In genomic region chr17:63881935-63882601, GRCh38 we compare ENCODE assay signal across 8 cellular contexts. TPM values are rescaled to one million over a fixed set of nuclear protein-coding genes. Genes with fewer than 3 reads are reported as not detected.
DNase-seq lines count a peak whose midpoint lies in the region; ATAC-seq, FAIRE-seq and TF ChIP-seq lines count a peak whose summit lies in the region.

Gene GH2 (minus strand): TSS chr17:63881944. CDS start chr17:63881801, 143 bp downstream.

- ATAC-seq in Panc1 (peak; percentile 87), psoas muscle (peak; percentile 62 to 85 (median 69)), HG02588 (IDR thresholded peaks at IDR 0.05; ENCODE audit: unreplicated experiment) (no peak), HG03108 (IDR thresholded peaks at IDR 0.05; ENCODE audit: unreplicated experiment) (no peak)

- TF ChIP-seq CTCF in Panc1 (IDR thresholded peaks at IDR 0.05) (peak; percentile 63), psoas muscle (IDR thresholded peaks at IDR 0.05) (peak; percentile 40)

- FAIRE-seq in frontal cortex (lab: Jason Lieb, UNC), result no peak

- H3K4me1 ChIP-seq in Panc1 (ENCODE audit: control insufficient read depth, insufficient read depth, low read length) (no peaks in the 10 kb centered on the region), psoas muscle (peaks cover 3% of the 10 kb centered on the region)

- no peaks in the 10 kb centered on the region for H3K9me3 ChIP-seq in Panc1 (ENCODE audit: control insufficient read depth, insufficient read depth, low read depth, low read length)
- no peaks in the 10 kb centered on the region for H3K9me3 ChIP-seq in psoas muscle

- in situ Hi-C loops in Panc1 (cut with HindIII; ENCODE audit: low pct_unique_long_range_greater_than_20kb, low sequenced_read_pairs), result no loop called here

- WGBS in psoas muscle, 3 donors, result 38 to 54% (median 53%) methylated on average over 10 to 15 of the region's 15 CpGs

- H3K36me3 ChIP-seq in Panc1 (ENCODE audit: control insufficient read depth, insufficient read depth, low read length) (no peaks in the 10 kb centered on the region), psoas muscle (ENCODE audit: insufficient read depth in 1 of 2, low read depth in 1 of 2) (no peaks in the 10 kb centered on the region)

- POLR2A ChIA-PET in Panc1 (lab: Charles Lee), result no interaction called here

- H3K27me3 ChIP-seq in Panc1 (ENCODE audit: control insufficient read depth, insufficient read depth, low read length) (no peaks in the 10 kb centered on the region), psoas muscle (ENCODE audit: insufficient read depth in 3 of 3, low read length in 2 of 3) (no peaks in the 10 kb centered on the region)

- H3K4me3 ChIP-seq in Panc1 (ENCODE audit: low read depth in 2 of 2, low read length in 2 of 2) (no peak within 1 kb of the TSS), psoas muscle (no peak within 1 kb of the TSS)

- DNase-seq in AG08395 (ENCODE audit: low spot score), result peak; percentile 70
- peak; percentile 62 for DNase-seq in GM19238 (ENCODE audit: insufficient read length, low spot score)
- DNase-seq in Panc1 (ENCODE audit: low read depth, low spot score), result peak; percentile 35
- DNase-seq in activated T-helper 1 cell treated with Interleukin-2 at 50 U/mL for 16 hours (ENCODE audit: low read depth), result peak; percentile 18
- DNase-seq in frontal cortex (ENCODE audit: low spot score in 2 of 2), result peak; percentile 30 to 69
- DNase-seq in psoas muscle, result peak in 1 of 2 donors; percentile 26

- H3K27ac ChIP-seq in Panc1 (ENCODE audit: low read length) (no peak within 1 kb of the TSS), psoas muscle (no peak within 1 kb of the TSS)

- BruUV-seq in Panc1 (replicated peaks; lab: Mats Ljungman, UMichigan), result no TSS peak

- intact Hi-C loops in Panc1 (cut with micrococcal nuclease; ENCODE audit: unreplicated experiment) (no loop called here), psoas muscle (cut with DNase I) (no loop called here)

- CTCF ChIA-PET in Panc1 (lab: Charles Lee), result interaction anchor here (0.7 kb wide), 1 partner anchor 12 kb away, joined by 4 read pairs; no protein-coding TSS in a partner anchor

RNA-seq across cellular contexts. Expression of gene GH2, which starts in this region (rescaled TPM):
- total RNA-seq in Panc1 (2021; ENCODE audit: unreplicated experiment) (not detected), frontal cortex (not detected), psoas muscle (not detected)
- polyA plus RNA-seq in Panc1 (2012; ENCODE audit: insufficient read length), result not detected
- polyA plus RNA-seq in psoas muscle, result not detected

Comparison
In these comparisons a context has a peak if more than half of its experiments do, and no peak if none do; other contexts are left out.
1. Peak in DNase-seq and ATAC-seq in Panc1; RNA of the gene not detected or under 1 TPM.
2. Peak in DNase-seq in frontal cortex; RNA of the gene not detected or under 1 TPM.
3. Peak in ATAC-seq in psoas muscle; RNA of the gene not detected or under 1 TPM.